1 cellular context compared by ENCODE assay signal in the genomic region with DNA sequence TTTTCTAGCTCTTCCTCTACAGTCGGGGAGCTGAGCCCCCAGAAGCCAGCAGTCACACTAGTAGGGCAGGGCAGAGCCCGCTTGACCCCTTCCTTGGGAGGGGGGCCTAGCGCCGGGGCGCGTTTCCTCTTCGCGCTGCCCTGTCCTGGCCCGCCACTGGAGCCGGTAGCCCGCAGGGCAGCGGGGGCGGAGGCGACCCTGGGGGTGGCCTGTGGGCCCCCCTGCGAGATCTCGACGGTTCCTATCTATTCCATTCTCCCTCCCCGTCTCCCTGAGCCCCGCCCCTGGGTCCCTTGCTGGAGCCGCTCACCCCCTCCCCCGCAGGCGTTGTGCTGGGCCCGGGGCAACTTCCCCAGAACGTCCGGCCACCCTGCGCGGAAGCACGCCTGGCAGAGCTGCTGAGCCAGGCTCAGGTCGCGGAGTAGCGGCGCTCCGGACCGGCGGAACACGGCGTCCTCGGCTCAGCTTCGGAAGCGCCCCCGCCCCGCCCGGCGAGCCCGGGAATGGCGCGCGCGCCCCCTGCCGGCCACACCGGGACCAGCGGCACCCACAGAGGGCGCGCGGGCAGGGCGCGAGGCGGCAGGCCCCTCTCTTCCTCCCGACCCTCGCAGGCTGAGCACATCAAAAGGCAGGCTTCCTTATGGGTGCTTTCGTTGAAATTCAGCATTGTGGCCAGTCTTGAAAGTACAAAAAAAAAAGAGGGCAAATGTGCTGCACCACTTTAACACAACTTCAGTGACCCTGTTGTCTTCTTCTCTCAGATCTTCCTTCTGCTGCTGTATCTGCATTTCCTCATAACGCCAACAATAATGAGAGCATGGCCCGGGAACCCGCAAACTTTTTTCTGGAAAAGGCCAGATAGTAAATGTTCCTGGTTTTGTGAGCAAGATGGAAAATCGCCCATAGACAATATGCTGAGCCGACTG.
TF ChIP-seq lines count a peak whose summit lies in the region.

No MANE protein-coding gene starts in this region.

TF ChIP-seq in HEK293, 187 proteins besides CTCF, POLR2A, EP300 and RAD21 (continued from another document):
- TF ChIP-seq, protein P1, sequence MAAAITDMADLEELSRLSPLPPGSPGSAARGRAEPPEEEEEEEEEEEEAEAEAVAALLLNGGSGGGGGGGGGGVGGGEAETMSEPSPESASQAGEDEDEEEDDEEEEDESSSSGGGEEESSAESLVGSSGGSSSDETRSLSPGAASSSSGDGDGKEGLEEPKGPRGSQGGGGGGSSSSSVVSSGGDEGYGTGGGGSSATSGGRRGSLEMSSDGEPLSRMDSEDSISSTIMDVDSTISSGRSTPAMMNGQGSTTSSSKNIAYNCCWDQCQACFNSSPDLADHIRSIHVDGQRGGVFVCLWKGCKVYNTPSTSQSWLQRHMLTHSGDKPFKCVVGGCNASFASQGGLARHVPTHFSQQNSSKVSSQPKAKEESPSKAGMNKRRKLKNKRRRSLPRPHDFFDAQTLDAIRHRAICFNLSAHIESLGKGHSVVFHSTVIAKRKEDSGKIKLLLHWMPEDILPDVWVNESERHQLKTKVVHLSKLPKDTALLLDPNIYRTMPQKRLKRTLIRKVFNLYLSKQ (tag by site-specific recombination; IDR thresholded peaks at IDR 0.05; ENCODE audit: borderline replicate concordance), result no peak
- peak; percentile 66 for TF ChIP-seq ZNF600 (tag by site-specific recombination; IDR thresholded peaks at IDR 0.05)
- TF ChIP-seq, protein P2, sequence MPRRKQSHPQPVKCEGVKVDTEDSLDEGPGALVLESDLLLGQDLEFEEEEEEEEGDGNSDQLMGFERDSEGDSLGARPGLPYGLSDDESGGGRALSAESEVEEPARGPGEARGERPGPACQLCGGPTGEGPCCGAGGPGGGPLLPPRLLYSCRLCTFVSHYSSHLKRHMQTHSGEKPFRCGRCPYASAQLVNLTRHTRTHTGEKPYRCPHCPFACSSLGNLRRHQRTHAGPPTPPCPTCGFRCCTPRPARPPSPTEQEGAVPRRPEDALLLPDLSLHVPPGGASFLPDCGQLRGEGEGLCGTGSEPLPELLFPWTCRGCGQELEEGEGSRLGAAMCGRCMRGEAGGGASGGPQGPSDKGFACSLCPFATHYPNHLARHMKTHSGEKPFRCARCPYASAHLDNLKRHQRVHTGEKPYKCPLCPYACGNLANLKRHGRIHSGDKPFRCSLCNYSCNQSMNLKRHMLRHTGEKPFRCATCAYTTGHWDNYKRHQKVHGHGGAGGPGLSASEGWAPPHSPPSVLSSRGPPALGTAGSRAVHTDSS (tag by site-specific recombination; IDR thresholded peaks at IDR 0.05), result no peak
- TF ChIP-seq HOXD13 (CRISPR knock-in tag; IDR thresholded peaks at IDR 0.05; ENCODE audit: borderline replicate concordance), result no peak
- TF ChIP-seq ZNF768 (tag by site-specific recombination; IDR thresholded peaks at IDR 0.05), result no peak
- TF ChIP-seq ZNF24 (tag by site-specific recombination; IDR thresholded peaks at IDR 0.05), result no peak
- no peak for TF ChIP-seq ZNF785 (tag by site-specific recombination; IDR thresholded peaks at IDR 0.05)
- 0 out of 2 replicates have a peak, but pooled peaks have one; percentile 44 for TF ChIP-seq ZFP69B (tag by site-specific recombination; IDR thresholded peaks at IDR 0.05)
